Comparison of ENCODE assay signal across 11 cellular contexts in the genomic region with DNA sequence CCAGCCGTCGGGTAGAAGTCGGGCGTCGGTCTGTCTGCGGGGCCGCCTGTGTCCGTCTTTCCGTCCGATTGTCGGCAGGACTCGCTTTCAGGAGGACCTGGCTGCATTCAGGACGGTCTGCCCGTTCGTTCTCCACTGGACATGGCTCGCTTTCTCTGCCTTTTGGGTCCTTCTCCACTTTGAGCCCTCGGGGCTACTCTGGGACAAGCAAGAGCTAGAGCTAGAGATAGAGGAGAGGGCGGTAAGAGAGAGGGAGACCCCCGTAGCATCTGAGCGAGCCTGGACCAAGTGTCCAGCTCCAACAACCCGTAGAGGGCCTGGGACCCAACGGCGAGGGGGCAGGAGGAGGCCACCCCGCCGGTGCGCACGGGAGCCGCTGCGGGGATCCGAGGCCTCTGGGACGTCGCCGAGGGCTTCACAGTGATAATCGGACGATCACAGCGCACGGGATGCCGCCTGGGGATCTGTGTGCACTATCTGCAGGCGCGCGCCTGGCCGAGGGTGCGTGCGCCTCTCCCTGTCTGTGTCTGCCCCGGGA. TPM values are rescaled to one million over a fixed set of nuclear protein-coding genes. Genes with fewer than 3 reads are reported as not detected.
DNase-seq lines count a peak whose midpoint lies in the region; ATAC-seq and TF ChIP-seq lines count a peak whose summit lies in the region.
"Had no signal": no experiment of that assay in that cellular context is flagged by ENCODE, and none has a peak within 500 bp of the region (broad histone marks: within the 10 kb centered on the region; RNA-seq: fewer than 3 reads in every experiment).

No MANE protein-coding gene starts in this region.

- H3K79me1 ChIP-seq in H9 (ENCODE audit: insufficient read depth, low read depth, low read length, poor library complexity, severe bottlenecking): no peaks in the 10 kb centered on the region

- H3T11ph ChIP-seq in H9 (ENCODE audit: low read length): no peak overlapping the region

- H3K79me2 ChIP-seq in H9 (ENCODE audit: insufficient read depth, low read length): no peaks in the 10 kb centered on the region

- H3K27ac ChIP-seq in CD8-positive, alpha-beta memory T cell (ENCODE audit: low read depth, low read length): no peak overlapping the region
- no peak overlapping the region for H3K27ac ChIP-seq in H9 (ENCODE audit: insufficient read length, low read depth, low read length)
- H3K27ac ChIP-seq: ovary had no signal

- H3K4me2 ChIP-seq in H9 (ENCODE audit: insufficient read depth, insufficient read length, low read length): no peak overlapping the region

- no peak overlapping the region for H2BK120ac ChIP-seq in H9 (ENCODE audit: low read depth, low read length, poor library complexity, severe bottlenecking)

- H4K91ac ChIP-seq in H9 (ENCODE audit: insufficient read length, low read depth, low read length): no peak overlapping the region

- peaks cover 0 to 2% (median 0%) of the 10 kb centered on the region in 5 donors for H3K9me3 Mint-ChIP-seq in CD8-positive, alpha-beta memory T cell
- peaks cover 9 to 11% of the 10 kb centered on the region in 2 experiments for H3K9me3 Mint-ChIP-seq in H9
- no peaks in the 10 kb centered on the region for H3K9me3 Mint-ChIP-seq in effector memory CD8-positive, alpha-beta T cell
- H3K9me3 Mint-ChIP-seq in neural crest cell: no peaks in the 10 kb centered on the region

- no peak overlapping the region for H2AFZ ChIP-seq in H9 (ENCODE audit: low read length)

- no peak overlapping the region for H4K5ac ChIP-seq in H9 (ENCODE audit: insufficient read length, low read depth, low read length)

- H3K9ac ChIP-seq in H9 (ENCODE audit: extremely low read depth, insufficient read length, low read length): no peak overlapping the region

- no peak overlapping the region for H3K4me3 ChIP-seq in CD8-positive, alpha-beta memory T cell (ENCODE audit: low read length)
- H3K4me3 ChIP-seq: ovary had no signal

- H3K4ac ChIP-seq in H9 (ENCODE audit: low read depth, low read length): no peak overlapping the region

- TF ChIP-seq CTCF in H9 (conservative IDR thresholded peaks at IDR 0.05) (no peak), neural crest cell (conservative IDR thresholded peaks at IDR 0.05) (no peak)

- H3K27me3 Mint-ChIP-seq in CD8-positive, alpha-beta memory T cell: peaks cover 73 to 82% of the 10 kb centered on the region in 2 donors
- H3K27me3 Mint-ChIP-seq in H9 (ENCODE audit: low read depth) (peaks cover 99% of the 10 kb centered on the region), neural crest cell (ENCODE audit: low read depth) (peaks cover 97% of the 10 kb centered on the region)
- H3K27me3 Mint-ChIP-seq in effector memory CD8-positive, alpha-beta T cell: peaks cover 86 to 92% of the 10 kb centered on the region in 2 donors

- H4K8ac ChIP-seq in H9 (replicated peaks; ENCODE audit: insufficient read length, low read depth, low read length): no peak overlapping the region

- no peaks in the 10 kb centered on the region for H3K36me3 ChIP-seq in CD8-positive, alpha-beta memory T cell (ENCODE audit: insufficient read depth, low read length)
- H3K36me3 ChIP-seq: ovary had no signal

- H2AK5ac ChIP-seq in H9 (ENCODE audit: insufficient read length, low read length): no peak overlapping the region

- no peak for DNase-seq in CD8-positive, alpha-beta memory T cell
- DNase-seq in H9 (no peak), neural crest cell (ENCODE audit: low read depth, low spot score) (no peak), NCI-H1092 treated with DMSO at 0.1 percent for 48 hours (lab: John Stamatoyannopoulos, UW) (no peak)
- no peak for DNase-seq in effector memory CD8-positive, alpha-beta T cell
- DNase-seq: central memory CD4-positive, alpha-beta T cell; NCI-H446 had no signal

- H3K18ac ChIP-seq in H9 (ENCODE audit: insufficient read length, low read depth, low read length): no peak overlapping the region

- no CpG with 5 or more reads among the region's 45 CpGs for WGBS in H9 (ENCODE audit: extremely low coverage, insufficient read length, low lambda C conversion rate)

- no peak for ATAC-seq in effector memory CD8-positive, alpha-beta T cell (replicated peaks)
- ATAC-seq in GM18517 (IDR thresholded peaks at IDR 0.05; ENCODE audit: unreplicated experiment) (no peak), GM18498 (IDR thresholded peaks at IDR 0.05; ENCODE audit: unreplicated experiment) (no peak)

- H3K27ac Mint-ChIP-seq in CD8-positive, alpha-beta memory T cell: no peak overlapping the region
- H3K27ac Mint-ChIP-seq in H9 (no peak overlapping the region), neural crest cell (ENCODE audit: unreplicated experiment) (no peak overlapping the region)
- no peak overlapping the region for H3K27ac Mint-ChIP-seq in effector memory CD8-positive, alpha-beta T cell

- CTCF ChIA-PET in CD8-positive, alpha-beta memory T cell (lab: Charles Lee): no interaction called here

- H3K56ac ChIP-seq in H9 (ENCODE audit: insufficient read length, low read depth, low read length): no peak overlapping the region

- no peak overlapping the region for H2BK12ac ChIP-seq in H9 (ENCODE audit: insufficient read length, low read depth, low read length)

- H3K23me2 ChIP-seq in H9 (ENCODE audit: insufficient read length, low read depth, low read length, poor library complexity, severe bottlenecking): peaks cover 8% of the 10 kb centered on the region

- no peaks in the 10 kb centered on the region for H3K36me3 Mint-ChIP-seq in CD8-positive, alpha-beta memory T cell
- H3K36me3 Mint-ChIP-seq in H9 (ENCODE audit: insufficient read depth in 1 of 3, low read depth in 3 of 3) (peaks cover 0 to 2% (median 0%) of the 10 kb centered on the region in 3 experiments; a peak in 1 of 7 replicates), neural crest cell (ENCODE audit: low read depth) (peaks cover 3% of the 10 kb centered on the region)
- H3K36me3 Mint-ChIP-seq in effector memory CD8-positive, alpha-beta T cell (ENCODE audit: insufficient read depth): no peaks in the 10 kb centered on the region

- no peak overlapping the region for H2BK15ac ChIP-seq in H9 (ENCODE audit: low read depth, low read length)

- peak overlapping the region in 5 of 7 donors; percentile 52 to 73 (median 67) for H3K4me3 Mint-ChIP-seq in CD8-positive, alpha-beta memory T cell
- peak overlapping the region; percentile 40 to 74; a peak in 3 of 5 replicates for H3K4me3 Mint-ChIP-seq in H9
- peak overlapping the region; percentile 57 to 71 for H3K4me3 Mint-ChIP-seq in effector memory CD8-positive, alpha-beta T cell
- peak overlapping the region; percentile 31 for H3K4me3 Mint-ChIP-seq in neural crest cell

- H3K9me3 ChIP-seq in CD8-positive, alpha-beta memory T cell (ENCODE audit: low read length): no peaks in the 10 kb centered on the region
- no peaks in the 10 kb centered on the region for H3K9me3 ChIP-seq in H9 (ENCODE audit: control insufficient read depth, low read depth, low read length)

- H3K23ac ChIP-seq in H9 (ENCODE audit: insufficient read length, low read depth, low read length): no peak overlapping the region

- peaks cover 57% of the 10 kb centered on the region for H3K27me3 ChIP-seq in CD8-positive, alpha-beta memory T cell (ENCODE audit: insufficient read depth, low read length, poor library complexity, severe bottlenecking)
- peaks cover 92% of the 10 kb centered on the region for H3K27me3 ChIP-seq in H9 (ENCODE audit: insufficient read depth, low read length)
- H3K27me3 ChIP-seq: ovary had no signal

- H2BK5ac ChIP-seq in H9 (ENCODE audit: insufficient read length, low read length): no peak overlapping the region

- H3K4me1 ChIP-seq in CD8-positive, alpha-beta memory T cell (ENCODE audit: insufficient read depth, low read length): peaks cover 5% of the 10 kb centered on the region
- H3K4me1 ChIP-seq in H9 (ENCODE audit: insufficient read depth, low read length): no peaks in the 10 kb centered on the region; the same call in 1 of the 2 replicates

- POLR2A ChIA-PET in CD8-positive, alpha-beta memory T cell (lab: Charles Lee): no interaction called here

- no peak overlapping the region for H3K14ac ChIP-seq in H9 (ENCODE audit: insufficient read depth, low read length)

- H4K20me1 ChIP-seq in H9 (ENCODE audit: control insufficient read depth, insufficient read depth, insufficient read length): peaks cover 2% of the 10 kb centered on the region

- H2BK20ac ChIP-seq in H9 (ENCODE audit: low read depth, low read length, poor library complexity, severe bottlenecking): no peak overlapping the region

- peaks cover 25 to 48% (median 33%) of the 10 kb centered on the region in 3 donors for H3K4me1 Mint-ChIP-seq in CD8-positive, alpha-beta memory T cell
- H3K4me1 Mint-ChIP-seq in H9 (peaks cover 30 to 46% of the 10 kb centered on the region in 2 experiments), neural crest cell (peaks cover 36% of the 10 kb centered on the region)
- H3K4me1 Mint-ChIP-seq in effector memory CD8-positive, alpha-beta T cell (ENCODE audit: low read depth in 2 of 2): peaks cover 15 to 19% of the 10 kb centered on the region in 2 donors

RNA-seq across cellular contexts. Expression of a gene that starts 4.5 kb away (rescaled TPM):
- total RNA-seq in CD8-positive, alpha-beta memory T cell: not detected
- polyA plus RNA-seq in CD8-positive, alpha-beta memory T cell: not detected
- total RNA-seq in H9 (2021): not detected in 2 replicates
- not detected in 2 replicates for total RNA-seq in neural crest cell
- total RNA-seq: RPMI7951 had no signal
- polyA plus RNA-seq: ovary had no signal

RNA-seq across cellular contexts. Expression of a gene that starts 57.1 kb away (rescaled TPM):
- total RNA-seq in CD8-positive, alpha-beta memory T cell: under 1 TPM; 0.11 to 0.13 TPM
- polyA plus RNA-seq in CD8-positive, alpha-beta memory T cell: not detected
- not detected in 2 replicates for total RNA-seq in H9 (2021)
- 16.1 and 18.7 TPM in 2 replicates for total RNA-seq in neural crest cell

Comparison
In these comparisons a context has a peak if more than half of its experiments do, and no peak if none do; other contexts are left out.
1. RNA of a gene that starts 57.1 kb away (total RNA-seq): 16.1 to 18.7 TPM in neural crest cell; 0.11 to 0.13 TPM in CD8-positive, alpha-beta memory T cell and not detected in H9; every median in the first group is over 10 times any median in the second.
2. Peak in every context shown above with its lines, with median percentiles within 50 percentile points of each other: H3K4me3 Mint-ChIP-seq.